ENCODE assay signal across 12 cellular contexts in genomic region chrX:100830143-100830542, GRCh38. TPM values are rescaled to one million over a fixed set of nuclear protein-coding genes. Genes with fewer than 3 reads are reported as not detected.
DNase-seq lines count a peak whose midpoint lies in the region; ATAC-seq and TF ChIP-seq lines count a peak whose summit lies in the region.
"Had no signal": no experiment of that assay in that cellular context is flagged by ENCODE, and none has a peak within 500 bp of the region (broad histone marks: within the 10 kb centered on the region; RNA-seq: fewer than 3 reads in every experiment).

No MANE protein-coding gene starts in this region.

- H3K27me3 ChIP-seq in CD4-positive, CD25-positive, alpha-beta regulatory T cell (ENCODE audit: control insufficient read depth, insufficient read depth, low read length), result no peaks in the 10 kb centered on the region
- H3K27me3 ChIP-seq: hepatocyte, sigmoid colon had no signal

- H3K4me3 ChIP-seq in CD4-positive, CD25-positive, alpha-beta regulatory T cell (ENCODE audit: low read depth, low read length), result peak overlapping the region; percentile 72
- H3K4me3 ChIP-seq: hepatocyte, sigmoid colon had no signal

- no peaks in the 10 kb centered on the region for H3K9me3 ChIP-seq in CD4-positive, CD25-positive, alpha-beta regulatory T cell (ENCODE audit: control insufficient read depth in 2 of 2, low read length in 2 of 2)
- H3K9me3 ChIP-seq: sigmoid colon had no signal

- POLR2A ChIA-PET in activated CD8-positive, alpha-beta T cell treated with anti-CD3 and anti-CD28 coated beads for 36 hours (lab: Charles Lee), result interaction anchor here (1.8 kb wide), 1 partner anchor 10 kb away, joined by 6 read pairs; the partner anchor contains the start of gene CSTF2
- POLR2A ChIA-PET in GM10248 (lab: Yijun Ruan, JAX), result no interaction called here

- H3K27me3 Mint-ChIP-seq in CD4-positive, CD25-positive, alpha-beta regulatory T cell, result no peaks in the 10 kb centered on the region
- no peaks in the 10 kb centered on the region for H3K27me3 Mint-ChIP-seq in activated CD8-positive, alpha-beta T cell treated with anti-CD3 and anti-CD28 coated beads for 36 hours
- H3K27me3 Mint-ChIP-seq in CD14-positive monocyte (ENCODE audit: low read depth in 3 of 3), result peaks cover 0 to 4% (median 0%) of the 10 kb centered on the region in 3 donors

- no peak for DNase-seq in CD4-positive, CD25-positive, alpha-beta regulatory T cell
- no peak for DNase-seq in activated CD8-positive, alpha-beta T cell treated with anti-CD3 and anti-CD28 coated beads for 36 hours
- DNase-seq in superior temporal gyrus (ENCODE audit: extremely low spot score) (no peak), D341Med (ENCODE audit: low spot score) (no peak), CD14-positive monocyte (ENCODE audit: low spot score) (no peak), GM10248 (ENCODE audit: extremely low spot score) (no peak)
- DNase-seq: activated effector memory CD4-positive, alpha-beta T cell treated with anti-CD3 and anti-CD28 coated beads, Interleukin-2, amount 50 U/mL, for 16 hours; midbrain; sigmoid colon had no signal

- no peak for TF ChIP-seq CTCF in activated CD8-positive, alpha-beta T cell treated with anti-CD3 and anti-CD28 coated beads for 36 hours (IDR thresholded peaks at IDR 0.05)
- no peak for TF ChIP-seq CTCF in CD14-positive monocyte (IDR thresholded peaks at IDR 0.05)
- no peak for TF ChIP-seq CTCF in GM10248 (IDR thresholded peaks at IDR 0.05; ENCODE audit: control extremely low read depth, extremely low read depth, low read depth, missing control alignments)

- peak overlapping the region; percentile 58 to 83 (median 68) for H3K4me3 Mint-ChIP-seq in CD4-positive, CD25-positive, alpha-beta regulatory T cell
- peak overlapping the region; percentile 62 for H3K4me3 Mint-ChIP-seq in activated CD8-positive, alpha-beta T cell treated with anti-CD3 and anti-CD28 coated beads for 36 hours
- H3K4me3 Mint-ChIP-seq in CD14-positive monocyte, result no peak overlapping the region

- peak overlapping the region; percentile 82 for H3K27ac ChIP-seq in CD4-positive, CD25-positive, alpha-beta regulatory T cell (ENCODE audit: insufficient read depth, low read length, poor library complexity, severe bottlenecking)
- H3K27ac ChIP-seq: hepatocyte, sigmoid colon had no signal

- H3K36me3 Mint-ChIP-seq in CD4-positive, CD25-positive, alpha-beta regulatory T cell, result peaks cover 18% of the 10 kb centered on the region
- H3K36me3 Mint-ChIP-seq in activated CD8-positive, alpha-beta T cell treated with anti-CD3 and anti-CD28 coated beads for 36 hours (ENCODE audit: low read depth), result peaks cover 50% of the 10 kb centered on the region
- peaks cover 66 to 77% of the 10 kb centered on the region in 2 donors for H3K36me3 Mint-ChIP-seq in CD14-positive monocyte

- H3K36me3 ChIP-seq in CD4-positive, CD25-positive, alpha-beta regulatory T cell (ENCODE audit: control insufficient read depth, insufficient read depth, low read length), result peaks cover 42% of the 10 kb centered on the region

- peaks cover 15% of the 10 kb centered on the region for H3K4me1 ChIP-seq in CD4-positive, CD25-positive, alpha-beta regulatory T cell (ENCODE audit: control insufficient read depth, insufficient read depth, low read length, poor library complexity, severe bottlenecking)
- H3K4me1 ChIP-seq: sigmoid colon had no signal

- H3K9me3 Mint-ChIP-seq in CD4-positive, CD25-positive, alpha-beta regulatory T cell, result no peaks in the 10 kb centered on the region
- H3K9me3 Mint-ChIP-seq in activated CD8-positive, alpha-beta T cell treated with anti-CD3 and anti-CD28 coated beads for 36 hours, result no peaks in the 10 kb centered on the region
- no peaks in the 10 kb centered on the region for H3K9me3 Mint-ChIP-seq in CD14-positive monocyte

- ATAC-seq in CD4-positive, CD25-positive, alpha-beta regulatory T cell (ENCODE audit: low read depth in 2 of 2), result peak in 1 of 2 donors; percentile 16
- peak; percentile 16 for ATAC-seq in GM18907 (IDR thresholded peaks at IDR 0.05; ENCODE audit: unreplicated experiment)
- peak; percentile 36 for ATAC-seq in HG02759 (IDR thresholded peaks at IDR 0.05; ENCODE audit: unreplicated experiment)
- peak; percentile 7 for ATAC-seq in activated CD8-positive, alpha-beta T cell treated with anti-CD3 and anti-CD28 coated beads for 36 hours

- peak overlapping the region; percentile 82 to 96 (median 92) for H3K27ac Mint-ChIP-seq in CD4-positive, CD25-positive, alpha-beta regulatory T cell
- peak overlapping the region; percentile 97 for H3K27ac Mint-ChIP-seq in activated CD8-positive, alpha-beta T cell treated with anti-CD3 and anti-CD28 coated beads for 36 hours
- H3K27ac Mint-ChIP-seq in CD14-positive monocyte, result no peak overlapping the region

- intact Hi-C loops in activated CD8-positive, alpha-beta T cell treated with anti-CD3 and anti-CD28 coated beads for 36 hours (cut with micrococcal nuclease), result no loop called here
- intact Hi-C loops in CD14-positive monocyte (cut with micrococcal nuclease), result no loop called here

- CTCF ChIA-PET in activated CD8-positive, alpha-beta T cell treated with anti-CD3 and anti-CD28 coated beads for 36 hours (lab: Charles Lee), result no interaction called here
- CTCF ChIA-PET in GM10248 (lab: Yijun Ruan, JAX), result no interaction called here

- peaks cover 9 to 24% (median 19%) of the 10 kb centered on the region in 4 donors for H3K4me1 Mint-ChIP-seq in CD4-positive, CD25-positive, alpha-beta regulatory T cell
- H3K4me1 Mint-ChIP-seq in activated CD8-positive, alpha-beta T cell treated with anti-CD3 and anti-CD28 coated beads for 36 hours (ENCODE audit: low read depth), result peaks cover 29% of the 10 kb centered on the region
- no peaks in the 10 kb centered on the region for H3K4me1 Mint-ChIP-seq in CD14-positive monocyte

RNA-seq across cellular contexts. Expression of gene CSTF2, which starts 10.0 kb away (rescaled TPM):
- 11.1 TPM for total RNA-seq in CD4-positive, CD25-positive, alpha-beta regulatory T cell
- 10 to 100 TPM; 13.4 to 19.2 (median 16.3) TPM for polyA plus RNA-seq in CD4-positive, CD25-positive, alpha-beta regulatory T cell
- total RNA-seq in activated CD8-positive, alpha-beta T cell treated with anti-CD3 and anti-CD28 coated beads for 36 hours, result 10 to 100 TPM; 42.0 to 43.5 TPM
- polyA plus RNA-seq in CD14-positive monocyte, result 10 to 100 TPM; 10.1 to 11.3 TPM

RNA-seq across cellular contexts. Expression of gene NOX1, which starts 44.0 kb away (rescaled TPM):
- total RNA-seq in CD4-positive, CD25-positive, alpha-beta regulatory T cell, result not detected
- not detected for polyA plus RNA-seq in CD4-positive, CD25-positive, alpha-beta regulatory T cell
- not detected for total RNA-seq in activated CD8-positive, alpha-beta T cell treated with anti-CD3 and anti-CD28 coated beads for 36 hours
- not detected for polyA plus RNA-seq in CD14-positive monocyte

Comparison
In these comparisons a context has a peak if more than half of its experiments do, and no peak if none do; other contexts are left out.
1. H3K27ac Mint-ChIP-seq: peak in CD4-positive, CD25-positive, alpha-beta regulatory T cell (3 of 3) and activated CD8-positive, alpha-beta T cell treated with anti-CD3 and anti-CD28 coated beads for 36 hours (single experiment); none in CD14-positive monocyte (0 of 7).
2. H3K4me3 Mint-ChIP-seq: peak in CD4-positive, CD25-positive, alpha-beta regulatory T cell (4 of 4) and activated CD8-positive, alpha-beta T cell treated with anti-CD3 and anti-CD28 coated beads for 36 hours (single experiment); none in CD14-positive monocyte (0 of 2).